In the genomic region with DNA sequence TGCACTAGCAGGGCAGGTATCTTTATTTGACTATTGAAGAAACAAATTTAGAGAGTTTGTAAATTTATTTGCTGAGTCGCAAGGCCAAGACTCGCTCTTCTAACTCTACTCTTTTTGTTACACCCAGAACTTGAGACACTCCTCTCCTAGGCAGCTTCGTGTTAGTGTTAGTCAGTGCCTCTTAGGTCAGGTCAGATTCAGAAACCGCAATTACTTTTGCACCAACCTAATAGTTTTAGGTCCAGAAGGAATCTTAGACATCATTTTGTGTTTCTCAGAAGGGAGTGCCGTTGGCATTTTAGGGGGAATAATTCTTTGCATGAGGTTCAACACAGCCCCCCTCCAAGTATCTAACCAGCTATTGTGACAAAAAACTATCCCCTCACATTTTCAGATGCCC, we compare ENCODE assay signal across 1 cellular context.
TF ChIP-seq lines count a peak whose summit lies in the region.

No MANE protein-coding gene starts in this region.

TF ChIP-seq in GM23338, 12 proteins besides CTCF, POLR2A, EP300 and RAD21 (continued from another document):
- TF ChIP-seq ZNF462 (CRISPR knock-in tag; IDR thresholded peaks at IDR 0.05) (no peak), EZH2 (IDR thresholded peaks at IDR 0.05; ENCODE audit: low read depth, unreplicated experiment) (no peak), ZNF331 (CRISPR knock-in tag; IDR thresholded peaks at IDR 0.05; ENCODE audit: low read depth) (no peak)
- TF ChIP-seq, protein P1, sequence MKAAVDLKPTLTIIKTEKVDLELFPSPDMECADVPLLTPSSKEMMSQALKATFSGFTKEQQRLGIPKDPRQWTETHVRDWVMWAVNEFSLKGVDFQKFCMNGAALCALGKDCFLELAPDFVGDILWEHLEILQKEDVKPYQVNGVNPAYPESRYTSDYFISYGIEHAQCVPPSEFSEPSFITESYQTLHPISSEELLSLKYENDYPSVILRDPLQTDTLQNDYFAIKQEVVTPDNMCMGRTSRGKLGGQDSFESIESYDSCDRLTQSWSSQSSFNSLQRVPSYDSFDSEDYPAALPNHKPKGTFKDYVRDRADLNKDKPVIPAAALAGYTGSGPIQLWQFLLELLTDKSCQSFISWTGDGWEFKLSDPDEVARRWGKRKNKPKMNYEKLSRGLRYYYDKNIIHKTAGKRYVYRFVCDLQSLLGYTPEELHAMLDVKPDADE (IDR thresholded peaks at IDR 0.05) = no peak
